ENCODE assay signal across 1 cellular context in genomic region chr12:106342397-106343212, GRCh38.
TF ChIP-seq lines count a peak whose summit lies in the region.

No MANE protein-coding gene starts in this region.

TF ChIP-seq in HCT116, 20 proteins besides CTCF, POLR2A, EP300 and RAD21 (continued from another document):
- TF ChIP-seq ELF1 (IDR thresholded peaks at IDR 0.05; ENCODE audit: borderline replicate concordance, low read depth) (no peak), SIN3A (IDR thresholded peaks at IDR 0.05; ENCODE audit: low read depth) (no peak), ATF3 (IDR thresholded peaks at IDR 0.05) (no peak)
